8 cellular contexts compared by ENCODE assay signal in genomic region chr19:58361900-58362271, GRCh38. TPM values are rescaled to one million over a fixed set of nuclear protein-coding genes. Genes with fewer than 3 reads are reported as not detected.
DNase-seq lines count a peak whose midpoint lies in the region; ATAC-seq and TF ChIP-seq lines count a peak whose summit lies in the region.

No MANE protein-coding gene starts in this region.

- peak overlapping the region; percentile 100 for H3K27ac Mint-ChIP-seq in endothelial cell (ENCODE audit: unreplicated experiment)
- H3K27ac Mint-ChIP-seq in naive thymus-derived CD4-positive, alpha-beta T cell, result peak overlapping the region; percentile 71 to 96 (median 90)

- H3K79me2 ChIP-seq in Loucy (ENCODE audit: insufficient read depth, low read length), result no peaks in the 10 kb centered on the region

- no peaks in the 10 kb centered on the region for H3K27me3 ChIP-seq in Loucy (ENCODE audit: insufficient read depth, low read length, poor library complexity, severe bottlenecking)
- no peaks in the 10 kb centered on the region for H3K27me3 ChIP-seq in naive thymus-derived CD4-positive, alpha-beta T cell (ENCODE audit: control insufficient read depth in 2 of 2, insufficient read depth in 2 of 2, low read length in 2 of 2)
- H3K27me3 ChIP-seq in upper lobe of left lung, result peaks cover 0 to 4% (median 0%) of the 10 kb centered on the region in 4 donors

- peaks cover 13% of the 10 kb centered on the region for H3K27me3 Mint-ChIP-seq in endothelial cell (ENCODE audit: unreplicated experiment)
- H3K27me3 Mint-ChIP-seq in naive thymus-derived CD4-positive, alpha-beta T cell, result peaks cover 0 to 5% (median 0%) of the 10 kb centered on the region in 5 donors

- no peaks in the 10 kb centered on the region for H3K9me2 ChIP-seq in Loucy (replicated peaks; ENCODE audit: low read depth, low read length)

- no peak for TF ChIP-seq POLR2A in upper lobe of left lung (IDR thresholded peaks at IDR 0.05)

- peak; percentile 21 for ATAC-seq in GM21515 (IDR thresholded peaks at IDR 0.05; ENCODE audit: unreplicated experiment)
- ATAC-seq in naive thymus-derived CD4-positive, alpha-beta T cell, result peak; percentile 13
- peak; percentile 39 to 41 for ATAC-seq in upper lobe of left lung (ENCODE audit: low FRiP score in 2 of 2)

- H3K4me1 ChIP-seq in Loucy (ENCODE audit: insufficient read depth, low read length, poor library complexity, severe bottlenecking) (peaks cover 17% of the 10 kb centered on the region), upper lobe of left lung (peaks cover 5 to 14% (median 11%) of the 10 kb centered on the region in 4 donors)
- peaks cover 5 to 8% of the 10 kb centered on the region in 2 donors for H3K4me1 ChIP-seq in naive thymus-derived CD4-positive, alpha-beta T cell (ENCODE audit: control insufficient read depth in 2 of 2, insufficient read depth in 2 of 2, low read length in 2 of 2)

- H3K9ac ChIP-seq in Loucy (ENCODE audit: low read depth, low read length, poor library complexity, severe bottlenecking), result peak overlapping the region; percentile 96

- H3F3A ChIP-seq in Loucy (ENCODE audit: low read depth), result no peaks in the 10 kb centered on the region

- DNase-seq in COLO829 (ENCODE audit: low spot score) (peak; percentile 40), endothelial cell (ENCODE audit: low spot score) (peak; percentile 63), upper lobe of left lung (peak; percentile 31 to 89), retina (no peak)
- peak; percentile 10 for DNase-seq in activated CD4-positive, alpha-beta T cell treated with anti-CD3 and anti-CD28 coated beads, Interleukin-2, amount 50 U/mL, for 1 hour
- peak in 1 of 9 donors; percentile 60 for DNase-seq in naive thymus-derived CD4-positive, alpha-beta T cell

- 3 to 4% methylated on average over 19 to 28 of the region's 28 CpGs for WGBS in upper lobe of left lung, 2 donors

- CTCF ChIA-PET in naive thymus-derived CD4-positive, alpha-beta T cell (lab: Charles Lee), result interaction anchor here (0.6 kb wide), 1 partner anchor 29 kb away, joined by 3 read pairs; no protein-coding TSS in a partner anchor

- H3K36me3 ChIP-seq in Loucy (ENCODE audit: insufficient read depth, low read length) (no peaks in the 10 kb centered on the region), upper lobe of left lung (no peaks in the 10 kb centered on the region)
- H3K36me3 ChIP-seq in naive thymus-derived CD4-positive, alpha-beta T cell (ENCODE audit: control insufficient read depth in 2 of 3, insufficient read depth in 3 of 3, low read length in 3 of 3), result peaks cover 0 to 4% (median 0%) of the 10 kb centered on the region in 3 experiments

- peak overlapping the region; percentile 96 for H2AFZ ChIP-seq in Loucy (ENCODE audit: low read length)

- H3K4me3 ChIP-seq in Loucy (ENCODE audit: low read length, poor library complexity, severe bottlenecking), result peak overlapping the region; percentile 89
- H3K4me3 ChIP-seq in naive thymus-derived CD4-positive, alpha-beta T cell (ENCODE audit: low read length), result peak overlapping the region; percentile 99
- peak overlapping the region; percentile 48 to 91 (median 70) for H3K4me3 ChIP-seq in upper lobe of left lung

- no peak for TF ChIP-seq EP300 in upper lobe of left lung (IDR thresholded peaks at IDR 0.05)

- POLR2A ChIA-PET in naive thymus-derived CD4-positive, alpha-beta T cell (lab: Charles Lee), result interaction anchor here (1.2 to 5.1 kb wide), 13 partner anchors 11 to 178 kb away, joined by 4 to 34 read pairs (median 8); partner anchors contain the start of genes ERVK3-1, RPS5, ZNF274 and ZNF324

- H3K9me3 ChIP-seq in Loucy (ENCODE audit: insufficient read depth, low read depth, low read length) (no peaks in the 10 kb centered on the region), upper lobe of left lung (no peaks in the 10 kb centered on the region)
- H3K9me3 ChIP-seq in naive thymus-derived CD4-positive, alpha-beta T cell (ENCODE audit: control insufficient read depth in 2 of 3, low read length in 3 of 3), result no peaks in the 10 kb centered on the region

- peak overlapping the region; percentile 80 for H3K4me2 ChIP-seq in Loucy (ENCODE audit: low read depth, low read length, poor library complexity, severe bottlenecking)

- H3K4me3 Mint-ChIP-seq in endothelial cell (ENCODE audit: unreplicated experiment), result peak overlapping the region; percentile 97
- H3K4me3 Mint-ChIP-seq in naive thymus-derived CD4-positive, alpha-beta T cell, result peak overlapping the region; percentile 89 to 99 (median 95)

- H3K36me3 Mint-ChIP-seq in endothelial cell (ENCODE audit: low read depth, unreplicated experiment), result peaks cover 4% of the 10 kb centered on the region
- no peaks in the 10 kb centered on the region for H3K36me3 Mint-ChIP-seq in naive thymus-derived CD4-positive, alpha-beta T cell

- intact Hi-C loops in naive thymus-derived CD4-positive, alpha-beta T cell (cut with micrococcal nuclease), result loop anchor here (1.0 to 2.0 kb wide), 16 partner anchors 15 to 999 kb away; partner anchors contain the start of genes ERVK3-1 (in 2 of the 2), RPS5 (in 2 of the 2), ZNF132 (in 2 of the 2) and ZNF584 (in 2 of the 2)

- no peak for TF ChIP-seq CTCF in Loucy (conservative IDR thresholded peaks at IDR 0.05; ENCODE audit: low read length)
- no peak for TF ChIP-seq CTCF in endothelial cell (IDR thresholded peaks at IDR 0.05; ENCODE audit: unreplicated experiment)
- TF ChIP-seq CTCF in upper lobe of left lung (IDR thresholded peaks at IDR 0.05), result peak in 1 of 6 experiments; percentile 5

- H3K4me1 Mint-ChIP-seq in endothelial cell (ENCODE audit: unreplicated experiment), result peaks cover 3% of the 10 kb centered on the region
- peaks cover 7 to 23% (median 11%) of the 10 kb centered on the region in 7 donors for H3K4me1 Mint-ChIP-seq in naive thymus-derived CD4-positive, alpha-beta T cell

- H3K27ac ChIP-seq in naive thymus-derived CD4-positive, alpha-beta T cell (ENCODE audit: low read depth, low read length), result peak overlapping the region; percentile 78
- peak overlapping the region; percentile 91 to 95 (median 92) for H3K27ac ChIP-seq in upper lobe of left lung

- H3K9me3 Mint-ChIP-seq in endothelial cell (ENCODE audit: unreplicated experiment), result no peaks in the 10 kb centered on the region
- H3K9me3 Mint-ChIP-seq in naive thymus-derived CD4-positive, alpha-beta T cell, result no peaks in the 10 kb centered on the region

- no peaks in the 10 kb centered on the region for H4K20me1 ChIP-seq in Loucy (ENCODE audit: insufficient read depth, low read length, poor library complexity, severe bottlenecking)

RNA-seq across cellular contexts. Expression of gene ZNF497, which starts 0.7 kb away (rescaled TPM):
- total RNA-seq in endothelial cell (ENCODE audit: unreplicated experiment) (3.6 TPM), upper lobe of left lung (10 to 100 TPM in 1 of 6 donors, 1 to 10 TPM in 5; 1.5 to 15.7 (median 4.0) TPM)
- total RNA-seq in naive thymus-derived CD4-positive, alpha-beta T cell, result 1 to 10 TPM; 1.0 to 2.7 (median 1.8) TPM
- 1 to 10 TPM; 1.9 to 2.9 TPM for polyA plus RNA-seq in naive thymus-derived CD4-positive, alpha-beta T cell

RNA-seq across cellular contexts. Expression of gene A1BG, which starts 8.6 kb away (rescaled TPM):
- 41.9 TPM for total RNA-seq in endothelial cell (ENCODE audit: unreplicated experiment)
- total RNA-seq in naive thymus-derived CD4-positive, alpha-beta T cell, result 10 to 100 TPM in 3 of 5 experiments, 1 to 10 TPM in 2; 7.0 to 21.5 (median 12.4) TPM
- 10 to 100 TPM; 38.0 to 60.1 TPM for polyA plus RNA-seq in naive thymus-derived CD4-positive, alpha-beta T cell
- total RNA-seq in upper lobe of left lung, result 10 to 100 TPM in 5 of 6 donors, 1 to 10 TPM in 1; 8.4 to 26.6 (median 16.4) TPM

RNA-seq across cellular contexts. Expression of gene ZNF837, which starts 18.9 kb away (rescaled TPM):
- 4.5 TPM for total RNA-seq in endothelial cell (ENCODE audit: unreplicated experiment)
- total RNA-seq in naive thymus-derived CD4-positive, alpha-beta T cell, result 1 to 10 TPM; 1.4 to 4.3 (median 2.4) TPM
- 10 to 100 TPM in 1 of 2 donors, 1 to 10 TPM in 1; 6.9 to 15.6 TPM for polyA plus RNA-seq in naive thymus-derived CD4-positive, alpha-beta T cell
- total RNA-seq in upper lobe of left lung, result 1 to 10 TPM; 1.8 to 9.4 (median 3.7) TPM

RNA-seq across cellular contexts. Expression of gene RPS5, which starts 25.2 kb away (rescaled TPM):
- total RNA-seq in endothelial cell (ENCODE audit: unreplicated experiment) (1,047 TPM), upper lobe of left lung (1,000 to 10,000 TPM in 1 of 6 donors, 100 to 1,000 TPM in 5; 291 to 1,408 (median 829) TPM)
- total RNA-seq in naive thymus-derived CD4-positive, alpha-beta T cell, result 1,000 to 10,000 TPM in 4 of 5 experiments, 100 to 1,000 TPM in 1; 911 to 1,684 (median 1,502) TPM
- 1,000 to 10,000 TPM; 1,774 to 1,925 TPM for polyA plus RNA-seq in naive thymus-derived CD4-positive, alpha-beta T cell

RNA-seq across cellular contexts. Expression of gene RNF225, which starts 33.6 kb away (rescaled TPM):
- total RNA-seq in endothelial cell (ENCODE audit: unreplicated experiment), result not detected
- total RNA-seq in naive thymus-derived CD4-positive, alpha-beta T cell, result under 1 TPM in 4 of 5 experiments, not detected in 1; 0.32 to 0.53 (median 0.50) TPM
- not detected for polyA plus RNA-seq in naive thymus-derived CD4-positive, alpha-beta T cell
- total RNA-seq in upper lobe of left lung, result 1 to 10 TPM in 2 of 6 donors, under 1 TPM in 1, not detected in 3; 0.27 to 5.2 (median 2.0) TPM
